Comparison of ENCODE assay signal across 1 cellular context in the genomic region with DNA sequence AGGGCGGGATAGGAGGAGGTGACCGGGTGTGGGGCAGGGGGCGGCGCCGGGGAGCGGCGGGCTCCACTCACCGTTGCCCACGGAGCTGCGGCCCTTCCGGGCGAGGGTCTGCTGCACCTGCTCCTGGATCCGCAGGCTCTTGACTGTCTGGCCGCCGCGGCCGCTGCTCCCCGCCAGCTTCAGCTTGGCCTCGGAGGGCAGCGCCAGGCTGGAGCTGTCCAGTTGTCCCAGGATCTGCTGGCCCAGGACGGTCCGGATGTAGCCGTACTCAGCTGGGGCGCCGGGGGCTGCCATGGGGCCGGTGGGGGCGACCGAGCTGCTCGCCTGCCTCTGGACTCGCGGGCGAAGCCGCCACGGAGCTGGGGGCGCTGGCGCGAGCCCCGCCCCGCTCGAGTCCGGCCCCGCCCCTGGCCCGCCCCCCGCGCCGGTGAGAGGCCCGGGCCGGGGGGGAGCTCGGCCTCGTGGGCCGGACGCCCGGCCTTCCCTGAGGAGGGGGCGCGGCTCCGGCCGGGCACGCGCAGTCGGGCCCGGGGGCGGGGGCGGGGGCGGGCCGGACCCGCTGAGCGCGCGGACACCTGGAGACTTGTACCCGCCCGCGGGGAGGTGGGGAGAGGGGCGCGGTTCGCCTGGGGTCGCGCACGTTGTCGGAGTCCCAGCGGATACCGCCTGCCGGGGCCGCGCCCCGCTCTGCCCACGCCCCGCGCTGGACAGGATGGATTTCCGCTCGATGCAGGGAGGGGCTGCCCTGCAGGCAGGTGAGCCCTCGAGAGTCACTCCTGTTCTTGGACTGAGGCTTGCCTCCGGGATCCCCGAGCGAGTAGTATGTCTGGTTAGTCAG.
TF ChIP-seq lines count a peak whose summit lies in the region.

A gene (minus strand): TSS at position 340 of the 838 bp plus-strand sequence. CDS start 46 bp downstream, at position 294.

TF ChIP-seq in HEK293, 187 proteins besides CTCF, POLR2A, EP300 and RAD21 (continued from another document and continues in another):
- TF ChIP-seq, protein P1, sequence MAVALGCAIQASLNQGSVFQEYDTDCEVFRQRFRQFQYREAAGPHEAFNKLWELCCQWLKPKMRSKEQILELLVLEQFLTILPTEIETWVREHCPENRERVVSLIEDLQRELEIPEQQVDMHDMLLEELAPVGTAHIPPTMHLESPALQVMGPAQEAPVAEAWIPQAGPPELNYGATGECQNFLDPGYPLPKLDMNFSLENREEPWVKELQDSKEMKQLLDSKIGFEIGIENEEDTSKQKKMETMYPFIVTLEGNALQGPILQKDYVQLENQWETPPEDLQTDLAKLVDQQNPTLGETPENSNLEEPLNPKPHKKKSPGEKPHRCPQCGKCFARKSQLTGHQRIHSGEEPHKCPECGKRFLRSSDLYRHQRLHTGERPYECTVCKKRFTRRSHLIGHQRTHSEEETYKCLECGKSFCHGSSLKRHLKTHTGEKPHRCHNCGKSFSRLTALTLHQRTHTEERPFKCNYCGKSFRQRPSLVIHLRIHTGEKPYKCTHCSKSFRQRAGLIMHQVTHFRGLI (tag by site-specific recombination; IDR thresholded peaks at IDR 0.05) = no peak
- TF ChIP-seq BCL11B (tag by site-specific recombination; IDR thresholded peaks at IDR 0.05; ENCODE audit: low read depth) (no peak), KLF7 (tag by site-specific recombination; IDR thresholded peaks at IDR 0.05; ENCODE audit: borderline replicate concordance) (peak; percentile 88; the same call in 1 of the 2 replicates), ZNF521 (tag by site-specific recombination; IDR thresholded peaks at IDR 0.05) (no peak), ZNF350 (tag by site-specific recombination; IDR thresholded peaks at IDR 0.05) (no peak), ZNF529 (tag by site-specific recombination; IDR thresholded peaks at IDR 0.05; ENCODE audit: insufficient replicate concordance) (no peak), KLF16 (tag by site-specific recombination; IDR thresholded peaks at IDR 0.05) (peak; percentile 77), GLIS1 (tag by site-specific recombination; IDR thresholded peaks at IDR 0.05) (peak; percentile 20; the same call in 1 of the 2 replicates), ZNF274 (IDR thresholded peaks at IDR 0.05; ENCODE audit: low read length) (no peak), ZNF274 (tag by site-specific recombination; IDR thresholded peaks at IDR 0.05; ENCODE audit: borderline replicate concordance) (no peak), SP2 (tag by site-specific recombination; IDR thresholded peaks at IDR 0.05) (peak; percentile 77), SCRT2 (tag by site-specific recombination; IDR thresholded peaks at IDR 0.05) (peak; percentile 95), ZNF792 (tag by site-specific recombination; IDR thresholded peaks at IDR 0.05) (no peak), KLF1 (tag by site-specific recombination; IDR thresholded peaks at IDR 0.05) (peak; percentile 94), ZBTB7A (tag by site-specific recombination; IDR thresholded peaks at IDR 0.05; ENCODE audit: low read depth) (0 out of 2 replicates have a peak, but pooled peaks have one; percentile 52), SP7 (tag by site-specific recombination; IDR thresholded peaks at IDR 0.05) (peak; percentile 25; the same call in 1 of the 2 replicates), ZNF776 (tag by site-specific recombination; IDR thresholded peaks at IDR 0.05; ENCODE audit: borderline replicate concordance) (no peak), ZBTB8A (tag by site-specific recombination; IDR thresholded peaks at IDR 0.05) (peak; percentile 38; the same call in 1 of the 2 replicates), ZFP37 (tag by site-specific recombination; IDR thresholded peaks at IDR 0.05) (0 out of 2 replicates have a peak, but pooled peaks have one; percentile 33), ZBTB48 (tag by site-specific recombination; IDR thresholded peaks at IDR 0.05) (peak; percentile 47; the same call in 1 of the 2 replicates), ZEB2 (tag by site-specific recombination; IDR thresholded peaks at IDR 0.05) (peak; percentile 65), ZNF302 (tag by site-specific recombination; IDR thresholded peaks at IDR 0.05; ENCODE audit: low read depth) (no peak), MYNN (tag by site-specific recombination; IDR thresholded peaks at IDR 0.05; ENCODE audit: borderline replicate concordance) (no peak; the same call in 1 of the 2 replicates), ZNF354C (tag by site-specific recombination; IDR thresholded peaks at IDR 0.05; ENCODE audit: borderline replicate concordance, low read depth) (no peak), ZSCAN30 (tag by site-specific recombination; IDR thresholded peaks at IDR 0.05) (0 out of 2 replicates have a peak, but pooled peaks have one; percentile 42), ZBTB1 (tag by site-specific recombination; IDR thresholded peaks at IDR 0.05) (no peak), ZFHX2 (tag by site-specific recombination; conservative IDR thresholded peaks at IDR 0.05) (peak; percentile 72), ZNF48 (tag by site-specific recombination; IDR thresholded peaks at IDR 0.05) (no peak), EGR2 (tag by site-specific recombination; IDR thresholded peaks at IDR 0.05; ENCODE audit: low read depth) (peak; percentile 49), ZNF548 (tag by site-specific recombination; IDR thresholded peaks at IDR 0.05) (no peak), ZNF585B (tag by site-specific recombination; IDR thresholded peaks at IDR 0.05) (no peak), SP3 (tag by site-specific recombination; IDR thresholded peaks at IDR 0.05) (peak; percentile 77), SCRT1 (tag by site-specific recombination; IDR thresholded peaks at IDR 0.05; ENCODE audit: borderline replicate concordance) (no peak), ZNF19 (tag by site-specific recombination; IDR thresholded peaks at IDR 0.05; ENCODE audit: low read depth) (no peak), ZNF629 (tag by site-specific recombination; IDR thresholded peaks at IDR 0.05) (no peak)
- TF ChIP-seq, protein P2, sequence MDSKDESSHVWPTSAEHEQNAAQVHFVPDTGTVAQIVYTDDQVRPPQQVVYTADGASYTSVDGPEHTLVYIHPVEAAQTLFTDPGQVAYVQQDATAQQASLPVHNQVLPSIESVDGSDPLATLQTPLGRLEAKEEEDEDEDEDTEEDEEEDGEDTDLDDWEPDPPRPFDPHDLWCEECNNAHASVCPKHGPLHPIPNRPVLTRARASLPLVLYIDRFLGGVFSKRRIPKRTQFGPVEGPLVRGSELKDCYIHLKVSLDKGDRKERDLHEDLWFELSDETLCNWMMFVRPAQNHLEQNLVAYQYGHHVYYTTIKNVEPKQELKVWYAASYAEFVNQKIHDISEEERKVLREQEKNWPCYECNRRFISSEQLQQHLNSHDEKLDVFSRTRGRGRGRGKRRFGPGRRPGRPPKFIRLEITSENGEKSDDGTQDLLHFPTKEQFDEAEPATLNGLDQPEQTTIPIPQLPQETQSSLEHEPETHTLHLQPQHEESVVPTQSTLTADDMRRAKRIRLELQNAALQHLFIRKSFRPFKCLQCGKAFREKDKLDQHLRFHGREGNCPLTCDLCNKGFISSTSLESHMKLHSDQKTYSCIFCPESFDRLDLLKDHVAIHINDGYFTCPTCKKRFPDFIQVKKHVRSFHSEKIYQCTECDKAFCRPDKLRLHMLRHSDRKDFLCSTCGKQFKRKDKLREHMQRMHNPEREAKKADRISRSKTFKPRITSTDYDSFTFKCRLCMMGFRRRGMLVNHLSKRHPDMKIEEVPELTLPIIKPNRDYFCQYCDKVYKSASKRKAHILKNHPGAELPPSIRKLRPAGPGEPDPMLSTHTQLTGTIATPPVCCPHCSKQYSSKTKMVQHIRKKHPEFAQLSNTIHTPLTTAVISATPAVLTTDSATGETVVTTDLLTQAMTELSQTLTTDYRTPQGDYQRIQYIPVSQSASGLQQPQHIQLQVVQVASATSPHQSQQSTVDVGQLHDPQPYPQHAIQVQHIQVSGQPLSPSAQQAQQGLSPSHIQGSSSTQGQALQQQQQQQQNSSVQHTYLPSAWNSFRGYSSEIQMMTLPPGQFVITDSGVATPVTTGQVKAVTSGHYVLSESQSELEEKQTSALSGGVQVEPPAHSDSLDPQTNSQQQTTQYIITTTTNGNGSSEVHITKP (tag by site-specific recombination; IDR thresholded peaks at IDR 0.05) = peak; percentile 57
- TF ChIP-seq, protein P3, sequence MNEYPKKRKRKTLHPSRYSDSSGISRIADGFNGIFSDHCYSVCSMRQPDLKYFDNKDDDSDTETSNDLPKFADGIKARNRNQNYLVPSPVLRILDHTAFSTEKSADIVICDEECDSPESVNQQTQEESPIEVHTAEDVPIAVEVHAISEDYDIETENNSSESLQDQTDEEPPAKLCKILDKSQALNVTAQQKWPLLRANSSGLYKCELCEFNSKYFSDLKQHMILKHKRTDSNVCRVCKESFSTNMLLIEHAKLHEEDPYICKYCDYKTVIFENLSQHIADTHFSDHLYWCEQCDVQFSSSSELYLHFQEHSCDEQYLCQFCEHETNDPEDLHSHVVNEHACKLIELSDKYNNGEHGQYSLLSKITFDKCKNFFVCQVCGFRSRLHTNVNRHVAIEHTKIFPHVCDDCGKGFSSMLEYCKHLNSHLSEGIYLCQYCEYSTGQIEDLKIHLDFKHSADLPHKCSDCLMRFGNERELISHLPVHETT (tag by site-specific recombination; IDR thresholded peaks at IDR 0.05) = no peak
- TF ChIP-seq, protein P4, sequence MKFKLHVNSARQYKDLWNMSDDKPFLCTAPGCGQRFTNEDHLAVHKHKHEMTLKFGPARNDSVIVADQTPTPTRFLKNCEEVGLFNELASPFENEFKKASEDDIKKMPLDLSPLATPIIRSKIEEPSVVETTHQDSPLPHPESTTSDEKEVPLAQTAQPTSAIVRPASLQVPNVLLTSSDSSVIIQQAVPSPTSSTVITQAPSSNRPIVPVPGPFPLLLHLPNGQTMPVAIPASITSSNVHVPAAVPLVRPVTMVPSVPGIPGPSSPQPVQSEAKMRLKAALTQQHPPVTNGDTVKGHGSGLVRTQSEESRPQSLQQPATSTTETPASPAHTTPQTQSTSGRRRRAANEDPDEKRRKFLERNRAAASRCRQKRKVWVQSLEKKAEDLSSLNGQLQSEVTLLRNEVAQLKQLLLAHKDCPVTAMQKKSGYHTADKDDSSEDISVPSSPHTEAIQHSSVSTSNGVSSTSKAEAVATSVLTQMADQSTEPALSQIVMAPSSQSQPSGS (tag by site-specific recombination; IDR thresholded peaks at IDR 0.05; ENCODE audit: low read depth) = no peak
- TF ChIP-seq, protein P5, sequence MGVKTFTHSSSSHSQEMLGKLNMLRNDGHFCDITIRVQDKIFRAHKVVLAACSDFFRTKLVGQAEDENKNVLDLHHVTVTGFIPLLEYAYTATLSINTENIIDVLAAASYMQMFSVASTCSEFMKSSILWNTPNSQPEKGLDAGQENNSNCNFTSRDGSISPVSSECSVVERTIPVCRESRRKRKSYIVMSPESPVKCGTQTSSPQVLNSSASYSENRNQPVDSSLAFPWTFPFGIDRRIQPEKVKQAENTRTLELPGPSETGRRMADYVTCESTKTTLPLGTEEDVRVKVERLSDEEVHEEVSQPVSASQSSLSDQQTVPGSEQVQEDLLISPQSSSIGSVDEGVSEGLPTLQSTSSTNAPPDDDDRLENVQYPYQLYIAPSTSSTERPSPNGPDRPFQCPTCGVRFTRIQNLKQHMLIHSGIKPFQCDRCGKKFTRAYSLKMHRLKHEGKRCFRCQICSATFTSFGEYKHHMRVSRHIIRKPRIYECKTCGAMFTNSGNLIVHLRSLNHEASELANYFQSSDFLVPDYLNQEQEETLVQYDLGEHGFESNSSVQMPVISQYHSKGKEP (tag by site-specific recombination; IDR thresholded peaks at IDR 0.05) = no peak
- TF ChIP-seq, protein P6, sequence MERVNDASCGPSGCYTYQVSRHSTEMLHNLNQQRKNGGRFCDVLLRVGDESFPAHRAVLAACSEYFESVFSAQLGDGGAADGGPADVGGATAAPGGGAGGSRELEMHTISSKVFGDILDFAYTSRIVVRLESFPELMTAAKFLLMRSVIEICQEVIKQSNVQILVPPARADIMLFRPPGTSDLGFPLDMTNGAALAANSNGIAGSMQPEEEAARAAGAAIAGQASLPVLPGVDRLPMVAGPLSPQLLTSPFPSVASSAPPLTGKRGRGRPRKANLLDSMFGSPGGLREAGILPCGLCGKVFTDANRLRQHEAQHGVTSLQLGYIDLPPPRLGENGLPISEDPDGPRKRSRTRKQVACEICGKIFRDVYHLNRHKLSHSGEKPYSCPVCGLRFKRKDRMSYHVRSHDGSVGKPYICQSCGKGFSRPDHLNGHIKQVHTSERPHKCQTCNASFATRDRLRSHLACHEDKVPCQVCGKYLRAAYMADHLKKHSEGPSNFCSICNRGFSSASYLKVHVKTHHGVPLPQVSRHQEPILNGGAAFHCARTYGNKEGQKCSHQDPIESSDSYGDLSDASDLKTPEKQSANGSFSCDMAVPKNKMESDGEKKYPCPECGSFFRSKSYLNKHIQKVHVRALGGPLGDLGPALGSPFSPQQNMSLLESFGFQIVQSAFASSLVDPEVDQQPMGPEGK (tag by site-specific recombination; IDR thresholded peaks at IDR 0.05) = peak; percentile 79
- TF ChIP-seq, protein P7, sequence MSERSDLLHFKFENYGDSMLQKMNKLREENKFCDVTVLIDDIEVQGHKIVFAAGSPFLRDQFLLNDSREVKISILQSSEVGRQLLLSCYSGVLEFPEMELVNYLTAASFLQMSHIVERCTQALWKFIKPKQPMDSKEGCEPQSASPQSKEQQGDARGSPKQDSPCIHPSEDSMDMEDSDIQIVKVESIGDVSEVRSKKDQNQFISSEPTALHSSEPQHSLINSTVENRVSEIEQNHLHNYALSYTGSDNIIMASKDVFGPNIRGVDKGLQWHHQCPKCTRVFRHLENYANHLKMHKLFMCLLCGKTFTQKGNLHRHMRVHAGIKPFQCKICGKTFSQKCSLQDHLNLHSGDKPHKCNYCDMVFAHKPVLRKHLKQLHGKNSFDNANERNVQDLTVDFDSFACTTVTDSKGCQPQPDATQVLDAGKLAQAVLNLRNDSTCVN (tag by site-specific recombination; optimal IDR thresholded peaks at IDR 0.05) = peak; percentile 88
- TF ChIP-seq, protein P8, sequence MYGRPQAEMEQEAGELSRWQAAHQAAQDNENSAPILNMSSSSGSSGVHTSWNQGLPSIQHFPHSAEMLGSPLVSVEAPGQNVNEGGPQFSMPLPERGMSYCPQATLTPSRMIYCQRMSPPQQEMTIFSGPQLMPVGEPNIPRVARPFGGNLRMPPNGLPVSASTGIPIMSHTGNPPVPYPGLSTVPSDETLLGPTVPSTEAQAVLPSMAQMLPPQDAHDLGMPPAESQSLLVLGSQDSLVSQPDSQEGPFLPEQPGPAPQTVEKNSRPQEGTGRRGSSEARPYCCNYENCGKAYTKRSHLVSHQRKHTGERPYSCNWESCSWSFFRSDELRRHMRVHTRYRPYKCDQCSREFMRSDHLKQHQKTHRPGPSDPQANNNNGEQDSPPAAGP (tag by site-specific recombination; IDR thresholded peaks at IDR 0.05) = peak; percentile 55; the same call in 1 of the 2 replicates
- TF ChIP-seq, protein P9, sequence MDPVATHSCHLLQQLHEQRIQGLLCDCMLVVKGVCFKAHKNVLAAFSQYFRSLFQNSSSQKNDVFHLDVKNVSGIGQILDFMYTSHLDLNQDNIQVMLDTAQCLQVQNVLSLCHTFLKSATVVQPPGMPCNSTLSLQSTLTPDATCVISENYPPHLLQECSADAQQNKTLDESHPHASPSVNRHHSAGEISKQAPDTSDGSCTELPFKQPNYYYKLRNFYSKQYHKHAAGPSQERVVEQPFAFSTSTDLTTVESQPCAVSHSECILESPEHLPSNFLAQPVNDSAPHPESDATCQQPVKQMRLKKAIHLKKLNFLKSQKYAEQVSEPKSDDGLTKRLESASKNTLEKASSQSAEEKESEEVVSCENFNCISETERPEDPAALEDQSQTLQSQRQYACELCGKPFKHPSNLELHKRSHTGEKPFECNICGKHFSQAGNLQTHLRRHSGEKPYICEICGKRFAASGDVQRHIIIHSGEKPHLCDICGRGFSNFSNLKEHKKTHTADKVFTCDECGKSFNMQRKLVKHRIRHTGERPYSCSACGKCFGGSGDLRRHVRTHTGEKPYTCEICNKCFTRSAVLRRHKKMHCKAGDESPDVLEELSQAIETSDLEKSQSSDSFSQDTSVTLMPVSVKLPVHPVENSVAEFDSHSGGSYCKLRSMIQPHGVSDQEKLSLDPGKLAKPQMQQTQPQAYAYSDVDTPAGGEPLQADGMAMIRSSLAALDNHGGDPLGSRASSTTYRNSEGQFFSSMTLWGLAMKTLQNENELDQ (tag by site-specific recombination; IDR thresholded peaks at IDR 0.05; ENCODE audit: low read depth) = no peak
